9 cellular contexts compared by ENCODE assay signal in genomic region chr4:37837446-37837845, GRCh38. TPM values are rescaled to one million over a fixed set of nuclear protein-coding genes. Genes with fewer than 3 reads are reported as not detected.
A peak's percentile ranks its signal among the peaks of the same experiment; 100 is the strongest.
DNase-seq lines count a peak whose midpoint lies in the region; ATAC-seq and TF ChIP-seq lines count a peak whose summit lies in the region.
"Had no signal": no experiment of that assay in that cellular context is flagged by ENCODE, and none has a peak within 500 bp of the region (broad histone marks: within the 10 kb centered on the region; RNA-seq: fewer than 3 reads in every experiment).

No MANE protein-coding gene starts in this region.

- H3K9me2 ChIP-seq in GM23248 (ENCODE audit: insufficient read depth): no peaks in the 10 kb centered on the region

- intact Hi-C loops in sigmoid colon (cut with DNase I): no loop called here

- no peak for TF ChIP-seq EP300 in sigmoid colon (IDR thresholded peaks at IDR 0.05)

- no peak for ATAC-seq in HG03378 (IDR thresholded peaks at IDR 0.05; ENCODE audit: unreplicated experiment)

- TF ChIP-seq CTCF in epithelial cell of esophagus (IDR thresholded peaks at IDR 0.05; ENCODE audit: insufficient read depth, low read depth, low read length, missing control alignments) (no peak), sigmoid colon (IDR thresholded peaks at IDR 0.05) (no peak), GM13976 (IDR thresholded peaks at IDR 0.05; ENCODE audit: borderline replicate concordance, control extremely low read depth, extremely low read depth, insufficient read depth, missing control alignments) (no peak)

- H3K9me3 ChIP-seq in GM23248 (ENCODE audit: low read depth): no peaks in the 10 kb centered on the region
- no peaks in the 10 kb centered on the region for H3K9me3 ChIP-seq in sigmoid colon

- H3K36me3 ChIP-seq in GM23248 (ENCODE audit: low read depth): peaks cover 6% of the 10 kb centered on the region; the same call in 1 of the 2 replicates
- peaks cover 7 to 90% (median 32%) of the 10 kb centered on the region in 4 donors for H3K36me3 ChIP-seq in sigmoid colon

- in situ Hi-C loops in GM23248 (cut with MboI) (no loop called here), GM13976 (cut with MboI; ENCODE audit: low sequenced_read_pairs, unreplicated experiment) (no loop called here)

- WGBS in GM23248 (ENCODE audit: low coverage in 1 of 2, low lambda C conversion rate in 2 of 2, missing lambda C conversion rate in 2 of 2), 2 experiments: 92 to 94% methylated on average over 2 of the region's 2 CpGs
- 44 to 85% methylated on average over 2 of the region's 2 CpGs for WGBS in sigmoid colon, 2 donors

- H3K79me2 ChIP-seq in GM23248 (ENCODE audit: insufficient read depth): no peaks in the 10 kb centered on the region

- H4K20me1 ChIP-seq in GM23248 (ENCODE audit: insufficient read depth): no peaks in the 10 kb centered on the region

- H3K4me1 ChIP-seq in GM23248 (ENCODE audit: insufficient read depth) (no peaks in the 10 kb centered on the region), sigmoid colon (peaks cover 0 to 22% (median 6%) of the 10 kb centered on the region in 4 donors)

- no peak overlapping the region for H3K4me3 ChIP-seq in GM23248
- H3K4me3 ChIP-seq in epithelial cell of esophagus (ENCODE audit: low read length): no peak overlapping the region
- no peak overlapping the region for H3K4me3 ChIP-seq in sigmoid colon

- H3K27ac ChIP-seq in GM23248 (no peak overlapping the region), sigmoid colon (peak overlapping the region in 3 of 4 donors; percentile 13 to 33 (median 19))

- no peak for TF ChIP-seq POLR2A in sigmoid colon (IDR thresholded peaks at IDR 0.05)

- DNase-seq in GM23248 (peak; percentile 43), RPMI7951 (ENCODE audit: low read depth) (peak; percentile 60), epithelial cell of esophagus (ENCODE audit: low read depth) (peak; percentile 38), sigmoid colon (no peak), NCI-H1417 (lab: John Stamatoyannopoulos, UW) (no peak), GM13976 (ENCODE audit: low spot score) (no peak)
- DNase-seq: aorta, NCI-H1694 had no signal

- no peak overlapping the region for H2AFZ ChIP-seq in GM23248

- no peaks in the 10 kb centered on the region for H3F3A ChIP-seq in GM23248 (ENCODE audit: insufficient read depth)

- no peak overlapping the region for H3K4me2 ChIP-seq in GM23248 (ENCODE audit: unreplicated experiment)

- H3K27me3 ChIP-seq in GM23248 (replicated peaks; ENCODE audit: insufficient read depth): no peaks in the 10 kb centered on the region
- no peaks in the 10 kb centered on the region for H3K27me3 ChIP-seq in sigmoid colon

- H3K9ac ChIP-seq in GM23248: no peak overlapping the region

RNA-seq across cellular contexts. Expression of gene PGM2, which starts 11.0 kb away (rescaled TPM):
- total RNA-seq in GM23248 (2014; rRNA removed; shearing (Covaris generic)): 17.9 and 20.9 TPM in 2 replicates
- polyA plus RNA-seq in GM23248 (2016; fragmentation: Nextera tagmentation; extraction: Ambion mirVana): 11.2 and 12.5 TPM in 2 replicates
- 39.8 and 46.6 TPM in 2 replicates for total RNA-seq in RPMI7951 (2014; rRNA removed; shearing (Covaris generic))
- 10 to 100 TPM; 30.0 to 42.3 (median 33.8) TPM for total RNA-seq in sigmoid colon
- polyA plus RNA-seq in sigmoid colon: 10 to 100 TPM in 2 of 3 donors, 1 to 10 TPM in 1; 7.2 to 15.6 (median 13.9) TPM

RNA-seq across cellular contexts. Expression of gene TBC1D1, which starts 53.4 kb away (rescaled TPM):
- 34.6 and 41.1 TPM in 2 replicates for total RNA-seq in GM23248 (2014; rRNA removed; shearing (Covaris generic))
- polyA plus RNA-seq in GM23248 (2016; fragmentation: Nextera tagmentation; extraction: Ambion mirVana) (12.4 and 13.6 TPM in 2 replicates), sigmoid colon (10 to 100 TPM; 31.2 to 56.7 (median 40.0) TPM)
- 66.0 and 68.2 TPM in 2 replicates for total RNA-seq in RPMI7951 (2014; rRNA removed; shearing (Covaris generic))
- 100 to 1,000 TPM; 253 to 450 (median 404) TPM for total RNA-seq in sigmoid colon

Comparison
In these comparisons a context has a peak if more than half of its experiments do, and no peak if none do; other contexts are left out.
1. DNase-seq: peak in GM23248 (single experiment), RPMI7951 (single experiment) and epithelial cell of esophagus (single experiment); none in sigmoid colon (single experiment), NCI-H1417 (0 of 3) and GM13976 (single experiment).